8 cellular contexts compared by ENCODE assay signal in genomic region chr4:143482753-143483362, GRCh38. TPM values are rescaled to one million over a fixed set of nuclear protein-coding genes. Genes with fewer than 3 reads are reported as not detected.
DNase-seq lines count a peak whose midpoint lies in the region; ATAC-seq and TF ChIP-seq lines count a peak whose summit lies in the region.

No MANE protein-coding gene starts in this region.

- no peak overlapping the region for H2BK15ac ChIP-seq in IMR-90 (ENCODE audit: low read depth, low read length)

- no peaks in the 10 kb centered on the region for H3K9me3 ChIP-seq in IMR-90 (ENCODE audit: control insufficient read depth, insufficient read depth, low read length)
- H3K9me3 ChIP-seq in left ventricle myocardium inferior (replicated peaks) = no peaks in the 10 kb centered on the region
- H3K9me3 ChIP-seq in sigmoid colon = no peaks in the 10 kb centered on the region

- H4K5ac ChIP-seq in IMR-90 (ENCODE audit: low read depth, low read length) = no peak overlapping the region

- no peak overlapping the region for H3K14ac ChIP-seq in IMR-90 (replicated peaks; ENCODE audit: low read depth, low read length)

- H2BK5ac ChIP-seq in IMR-90 (ENCODE audit: low read depth, low read length, poor library complexity, severe bottlenecking) = no peak overlapping the region

- no peaks in the 10 kb centered on the region for H3K36me3 ChIP-seq in IMR-90 (ENCODE audit: control insufficient read depth, insufficient read depth, low read length)
- H3K36me3 ChIP-seq in left ventricle myocardium inferior = no peaks in the 10 kb centered on the region
- no peaks in the 10 kb centered on the region for H3K36me3 ChIP-seq in sigmoid colon

- no peak overlapping the region for H3K9ac ChIP-seq in IMR-90 (ENCODE audit: low read depth, low read length)

- CTCF ChIA-PET in IMR-90 (lab: Yijun Ruan, JAX) = interaction anchor here (0.9 kb wide), 1 partner anchor 255 kb away, joined by 3 read pairs; no protein-coding TSS in a partner anchor

- no TSS peak for BruUV-seq in IMR-90 (replicated peaks; lab: Mats Ljungman, UMichigan)

- ATAC-seq in GM18907 (IDR thresholded peaks at IDR 0.05; ENCODE audit: unreplicated experiment) (peak; percentile 67), IMR-90 (ENCODE audit: low read depth) (peak; percentile 56), HG03025 (IDR thresholded peaks at IDR 0.05; ENCODE audit: low FRiP score, unreplicated experiment) (no peak)

- no peak overlapping the region for H2AK5ac ChIP-seq in IMR-90 (ENCODE audit: low read depth, low read length)

- peak; percentile 92 for TF ChIP-seq RAD21 in IMR-90 (IDR thresholded peaks at IDR 0.05; ENCODE audit: low read length)

- H3K18ac ChIP-seq in IMR-90 (ENCODE audit: low read depth, low read length) = no peak overlapping the region

- no peak for TF ChIP-seq EP300 in sigmoid colon (IDR thresholded peaks at IDR 0.05)

- no CpG with 5 or more reads among the region's 2 CpGs for WGBS in IMR-90 (ENCODE audit: extremely low coverage in 2 of 2, insufficient read length in 1 of 2), 2 experiments
- 6 to 21% methylated on average over 2 of the region's 2 CpGs for WGBS in sigmoid colon, 2 donors

- POLR2A ChIA-PET in IMR-90 (lab: Charles Lee; ENCODE audit: unreplicated experiment) = no interaction called here

- no peak overlapping the region for H2BK120ac ChIP-seq in IMR-90 (ENCODE audit: low read depth, low read length)

- no peak overlapping the region for H2BK20ac ChIP-seq in IMR-90 (ENCODE audit: low read depth, low read length)

- TF ChIP-seq CTCF in IMR-90 (conservative IDR thresholded peaks at IDR 0.05; ENCODE audit: low read depth, low read length) (peak; percentile 84), WI38 (IDR thresholded peaks at IDR 0.05; ENCODE audit: low read depth, low read length) (peak; percentile 35; the same call in 1 of the 2 replicates), left ventricle myocardium inferior (IDR thresholded peaks at IDR 0.05; ENCODE audit: borderline replicate concordance) (peak; percentile 77), sigmoid colon (IDR thresholded peaks at IDR 0.05) (peak; percentile 49 to 67 (median 56))

- in situ Hi-C loops in IMR-90 (cut with MboI; ENCODE audit: low sequenced_read_pairs) = no loop called here

- DNase-seq in COLO668 (lab: John Stamatoyannopoulos, UW; ENCODE audit: unreplicated experiment) (peak; percentile 3), IMR-90 (peak; percentile 71), left ventricle myocardium inferior (no peak), sigmoid colon (no peak), NCI-H1048 (lab: John Stamatoyannopoulos, UW) (no peak)

- no peak overlapping the region for H3K4me3 ChIP-seq in IMR-90 (ENCODE audit: insufficient read depth, low read depth, low read length)
- no peak overlapping the region for H3K4me3 ChIP-seq in WI38 (ENCODE audit: low read depth, low read length)
- no peak overlapping the region for H3K4me3 ChIP-seq in left ventricle myocardium inferior
- H3K4me3 ChIP-seq in sigmoid colon = no peak overlapping the region

- H3K9me1 ChIP-seq in IMR-90 (ENCODE audit: insufficient read depth, low read length) = no peaks in the 10 kb centered on the region

- H4K8ac ChIP-seq in IMR-90 (ENCODE audit: low read depth in 2 of 2, low read length in 2 of 2) = no peak overlapping the region

- no peak overlapping the region for H2AK9ac ChIP-seq in IMR-90 (replicated peaks; ENCODE audit: low read depth, low read length, poor library complexity)

- H3K4me2 ChIP-seq in IMR-90 (ENCODE audit: low read depth, low read length) = no peak overlapping the region

- H3K79me1 ChIP-seq in IMR-90 (ENCODE audit: low read depth in 1 of 2, low read length in 2 of 2) = no peaks in the 10 kb centered on the region

- TF ChIP-seq POLR2A in IMR-90 (IDR thresholded peaks at IDR 0.05; ENCODE audit: low read depth, low read length) = no peak
- TF ChIP-seq POLR2A in sigmoid colon (IDR thresholded peaks at IDR 0.05) = no peak

- H3K27ac ChIP-seq in IMR-90 (ENCODE audit: insufficient read depth, low read length) = no peak overlapping the region
- no peak overlapping the region for H3K27ac ChIP-seq in left ventricle myocardium inferior (replicated peaks)
- no peak overlapping the region for H3K27ac ChIP-seq in sigmoid colon

- H4K20me1 ChIP-seq in IMR-90 (ENCODE audit: insufficient read depth, low read length) = no peaks in the 10 kb centered on the region

- H3K27me3 ChIP-seq in IMR-90 (ENCODE audit: control insufficient read depth, insufficient read depth, low read length) (no peaks in the 10 kb centered on the region), left ventricle myocardium inferior (ENCODE audit: low read depth) (no peaks in the 10 kb centered on the region), sigmoid colon (no peaks in the 10 kb centered on the region)

- intact Hi-C loops in IMR-90 (cut with micrococcal nuclease) = loop anchor here (1.0 to 10.0 kb wide), 7 partner anchors 86 to 638 kb away; partner anchors contain the start of gene INPP4B
- intact Hi-C loops in left ventricle myocardium inferior (cut with micrococcal nuclease) = loop anchor here (5.0 kb wide), 1 partner anchor 281 kb away; no protein-coding TSS in a partner anchor
- intact Hi-C loops in sigmoid colon (cut with DNase I) = loop anchor here (1.0 to 5.0 kb wide), 2 partner anchors 146 to 277 kb away; partner anchors contain the start of gene GAB1

- dilution Hi-C loops in IMR-90 (cut with HindIII; ENCODE audit: low sequenced_read_pairs, unreplicated experiment) = no loop called here

- H3K4ac ChIP-seq in IMR-90 (ENCODE audit: low read depth, low read length) = no peak overlapping the region

- H3K4me1 ChIP-seq in IMR-90 (ENCODE audit: control insufficient read depth, insufficient read depth, low read length) (no peaks in the 10 kb centered on the region), left ventricle myocardium inferior (peaks cover 4% of the 10 kb centered on the region), sigmoid colon (no peaks in the 10 kb centered on the region)

- H4K91ac ChIP-seq in IMR-90 (ENCODE audit: insufficient read depth, low read depth, low read length) = no peak overlapping the region

- H3K23ac ChIP-seq in IMR-90 (ENCODE audit: low read depth, low read length) = no peak overlapping the region

- no peak overlapping the region for H2AFZ ChIP-seq in IMR-90 (replicated peaks; ENCODE audit: low read length, poor library complexity)

- no peak overlapping the region for H3K56ac ChIP-seq in IMR-90 (ENCODE audit: extremely low read depth, insufficient read depth, low read length)

TF ChIP-seq in IMR-90, 13 proteins besides CTCF, POLR2A, EP300 and RAD21:
- TF ChIP-seq MAFK (IDR thresholded peaks at IDR 0.05; ENCODE audit: low read depth, low read length) = no peak
- TF ChIP-seq RCOR1 (IDR thresholded peaks at IDR 0.05; ENCODE audit: insufficient replicate concordance, low read length) = no peak
- TF ChIP-seq SMC3 (IDR thresholded peaks at IDR 0.05; ENCODE audit: low read depth, low read length) = peak; percentile 84
TF ChIP-seq in IMR-90: peak in this region for 1.

RNA-seq across cellular contexts. Expression of gene SMARCA5, which starts 30.6 kb away (rescaled TPM):
- total RNA-seq in IMR-90 (2012; rRNA removed) (14.7 and 28.6 TPM in 2 replicates), left ventricle myocardium inferior (36.0 TPM), sigmoid colon (10 to 100 TPM; 35.3 to 46.4 (median 41.8) TPM)
- polyA plus RNA-seq in IMR-90 (2012; rRNA removed) (8.6 and 11.5 TPM in 2 replicates), sigmoid colon (10 to 100 TPM in 2 of 3 donors, 1 to 10 TPM in 1; 9.6 to 19.8 (median 12.9) TPM)
- polyA plus RNA-seq in IMR-90 (2012; cell fraction: cytosol; rRNA removed) = 2.9 and 3.6 TPM in 2 replicates
- 4.7 and 9.8 TPM in 2 replicates for polyA plus RNA-seq in IMR-90 (2012; cell fraction: nucleus; rRNA removed; ENCODE audit: low replicate concordance)

Comparison
In these comparisons a context has a peak if more than half of its experiments do, and no peak if none do; other contexts are left out.
1. DNase-seq: peak in COLO668 (single experiment) and IMR-90 (single experiment); none in left ventricle myocardium inferior (single experiment), sigmoid colon (single experiment) and NCI-H1048 (single experiment).
2. Peak in every context shown above with its lines, with median percentiles within 50 percentile points of each other: CTCF ChIP-seq.